In genomic region chr6:159312204-159312603, GRCh38 we compare ENCODE assay signal across 20 cellular contexts.
"Had no signal": no experiment of that assay in that cellular context is flagged by ENCODE, and none has a peak within 500 bp of the region (broad histone marks: within the 10 kb centered on the region; RNA-seq: fewer than 3 reads in every experiment).

No MANE protein-coding gene starts in this region.

- H3K36me3 ChIP-seq: lower lobe of right lung, neural progenitor cell, sigmoid colon, spleen, tibial nerve had no signal

- ATAC-seq: activated CD4-positive, CD25-positive, alpha-beta regulatory T cell treated with anti-CD3 and anti-CD28 coated beads, Interleukin-2, amount 50 U/mL, for 24 hours; activated CD8-positive, alpha-beta memory T cell treated with anti-CD3 and anti-CD28 coated beads, Interleukin-2, amount 10 ng/mL, durations not matched to agents 7 days and 5 days; left colon had no signal

- DNase-seq: activated CD4-positive, alpha-beta memory T cell treated with anti-CD3 and anti-CD28 coated beads, Interleukin-2, amount 10 ng/mL, durations not matched to agents 7 days and 5 days; activated CD4-positive, alpha-beta T cell treated with anti-CD3 and anti-CD28 coated beads, Interleukin-2, amount 10 ng/mL, durations not matched to agents 24 days and 14 days; activated CD8-positive, alpha-beta memory T cell treated with anti-CD3 and anti-CD28 coated beads, Interleukin-2, amount 10 ng/mL, durations not matched to agents 7 days and 5 days; activated effector memory CD4-positive, alpha-beta T cell treated with anti-CD3 and anti-CD28 coated beads, Interleukin-2, amount 50 U/mL, for 16 hours; activated naive CD4-positive, alpha-beta T cell treated with anti-CD3 and anti-CD28 coated beads, Interleukin-2, amount 10 ng/mL, durations not matched to agents 7 days and 5 days; activated T-cell treated with anti-CD3 and anti-CD28 coated beads for 4 hours; caudate nucleus; effector memory CD4-positive, alpha-beta T cell; left colon; lower lobe of right lung; naive B cell; sigmoid colon; stimulated activated CD4-positive, alpha-beta T cell treated with anti-CD3 and anti-CD28 coated beads, Interleukin-4, amount 100 ng/mL, for 1 hour; stimulated activated naive CD4-positive, alpha-beta T cell treated with Interleukin-2 at 50 U/mL for 16 hours; substantia nigra had no signal

- H3K27ac ChIP-seq: lower lobe of right lung, neural progenitor cell, VCaP had no signal

- H3K9me3 ChIP-seq: lower lobe of right lung, sigmoid colon, spleen, tibial nerve had no signal

- H3K4me3 ChIP-seq: lower lobe of right lung, neural progenitor cell, sigmoid colon, spleen, tibial nerve had no signal

- H3K27me3 ChIP-seq: neural progenitor cell, sigmoid colon, tibial nerve had no signal

- H3K4me1 ChIP-seq: lower lobe of right lung, neural progenitor cell, sigmoid colon, spleen had no signal
